Comparison of ENCODE assay signal across 8 cellular contexts in genomic region chr16:69187891-69188451, GRCh38. TPM values are rescaled to one million over a fixed set of nuclear protein-coding genes. Genes with fewer than 3 reads are reported as not detected.
DNase-seq lines count a peak whose midpoint lies in the region; ATAC-seq and TF ChIP-seq lines count a peak whose summit lies in the region.

No MANE protein-coding gene starts in this region.

- peak overlapping the region; percentile 82 for H3K27ac ChIP-seq in 22Rv1
- peak overlapping the region; percentile 12 for H3K27ac ChIP-seq in foreskin keratinocyte
- no peak overlapping the region for H3K27ac ChIP-seq in urinary bladder (ENCODE audit: low read depth)

- peak overlapping the region; percentile 97 for H3K9ac ChIP-seq in NT2/D1 (ENCODE audit: insufficient read length, low read depth)

- no peaks in the 10 kb centered on the region for H3K9me3 Mint-ChIP-seq in activated T-helper 17 cell treated with anti-CD3 and anti-CD28 coated beads, Interleukin-2, amount 50 U/mL, for 72 hours
- H3K9me3 Mint-ChIP-seq in neural crest cell: no peaks in the 10 kb centered on the region

- peaks cover 3% of the 10 kb centered on the region for H3K4me1 ChIP-seq in NT2/D1 (ENCODE audit: insufficient read depth, insufficient read length)
- peaks cover 23% of the 10 kb centered on the region for H3K4me1 ChIP-seq in foreskin keratinocyte
- H3K4me1 ChIP-seq in urinary bladder (ENCODE audit: insufficient read depth): peaks cover 2% of the 10 kb centered on the region

- H3K4me3 ChIP-seq in NT2/D1 (ENCODE audit: insufficient read length, low read depth): peak overlapping the region; percentile 77
- peak overlapping the region; percentile 88 for H3K4me3 ChIP-seq in urinary bladder (ENCODE audit: low read depth, low read length)

- no peaks in the 10 kb centered on the region for H3K27me3 Mint-ChIP-seq in activated T-helper 17 cell treated with anti-CD3 and anti-CD28 coated beads, Interleukin-2, amount 50 U/mL, for 72 hours
- no peaks in the 10 kb centered on the region for H3K27me3 Mint-ChIP-seq in neural crest cell (ENCODE audit: low read depth)

- DNase-seq in NT2/D1 (ENCODE audit: low read depth, low spot score) (peak; percentile 11), foreskin keratinocyte (peak in 1 of 2 donors; percentile 50), neural crest cell (ENCODE audit: low read depth, low spot score) (peak; percentile 30), HK-2 (ENCODE audit: unreplicated experiment) (no peak)

- TF ChIP-seq CTCF in 22Rv1 (IDR thresholded peaks at IDR 0.05) (no peak), foreskin keratinocyte (conservative IDR thresholded peaks at IDR 0.05) (no peak), neural crest cell (conservative IDR thresholded peaks at IDR 0.05) (no peak)

- ATAC-seq in GM18907 (IDR thresholded peaks at IDR 0.05; ENCODE audit: unreplicated experiment) (peak; percentile 16), foreskin keratinocyte (peak; percentile 7)
- ATAC-seq in activated T-helper 17 cell treated with anti-CD3 and anti-CD28 coated beads, Interleukin-2, amount 50 U/mL, for 72 hours (replicated peaks): no peak

- H3K4me3 Mint-ChIP-seq in activated T-helper 17 cell treated with anti-CD3 and anti-CD28 coated beads, Interleukin-2, amount 50 U/mL, for 72 hours: peak overlapping the region; percentile 98
- peak overlapping the region; percentile 88 for H3K4me3 Mint-ChIP-seq in neural crest cell

- H3K4me1 Mint-ChIP-seq in activated T-helper 17 cell treated with anti-CD3 and anti-CD28 coated beads, Interleukin-2, amount 50 U/mL, for 72 hours: peaks cover 35% of the 10 kb centered on the region
- peaks cover 36% of the 10 kb centered on the region for H3K4me1 Mint-ChIP-seq in neural crest cell

- no peaks in the 10 kb centered on the region for H3K27me3 ChIP-seq in NT2/D1 (ENCODE audit: insufficient read depth, insufficient read length)
- H3K27me3 ChIP-seq in foreskin keratinocyte: no peaks in the 10 kb centered on the region

- H3K36me3 Mint-ChIP-seq in activated T-helper 17 cell treated with anti-CD3 and anti-CD28 coated beads, Interleukin-2, amount 50 U/mL, for 72 hours (ENCODE audit: low read depth): peaks cover 4% of the 10 kb centered on the region
- H3K36me3 Mint-ChIP-seq in neural crest cell (ENCODE audit: low read depth): no peaks in the 10 kb centered on the region

- peak overlapping the region; percentile 77 for H3K27ac Mint-ChIP-seq in activated T-helper 17 cell treated with anti-CD3 and anti-CD28 coated beads, Interleukin-2, amount 50 U/mL, for 72 hours
- no peak overlapping the region for H3K27ac Mint-ChIP-seq in neural crest cell (ENCODE audit: unreplicated experiment)

- no peaks in the 10 kb centered on the region for H3K9me3 ChIP-seq in NT2/D1 (ENCODE audit: insufficient read depth, low read length)

- WGBS in urinary bladder: under 1% methylated on average over 24 of the region's 24 CpGs

- H3K36me3 ChIP-seq in NT2/D1 (ENCODE audit: insufficient read depth, insufficient read length, low read length) (peaks cover 2% of the 10 kb centered on the region), urinary bladder (ENCODE audit: insufficient read depth) (no peaks in the 10 kb centered on the region)

RNA-seq across cellular contexts. Expression of gene SNTB2, which starts 1.0 kb away (rescaled TPM):
- total RNA-seq in activated T-helper 17 cell treated with anti-CD3 and anti-CD28 coated beads, Interleukin-2, amount 50 U/mL, for 72 hours: 10 to 100 TPM; 21.0 to 22.9 TPM
- total RNA-seq in foreskin keratinocyte: 14.3 and 14.8 TPM in 2 replicates
- 3.2 TPM in 2 replicates for polyA plus RNA-seq in foreskin keratinocyte
- 28.9 and 31.5 TPM in 2 replicates for total RNA-seq in neural crest cell
- 53.3 TPM for total RNA-seq in urinary bladder
- 12.9 TPM for polyA plus RNA-seq in urinary bladder

RNA-seq across cellular contexts. Expression of gene UTP4, which starts 55.5 kb away (rescaled TPM):
- 100 to 1,000 TPM in 1 of 2 donors, 10 to 100 TPM in 1; 69.1 to 112 TPM for total RNA-seq in activated T-helper 17 cell treated with anti-CD3 and anti-CD28 coated beads, Interleukin-2, amount 50 U/mL, for 72 hours
- total RNA-seq in foreskin keratinocyte (50.6 and 55.4 TPM in 2 replicates), neural crest cell (78.5 and 80.1 TPM in 2 replicates), urinary bladder (19.0 TPM)
- polyA plus RNA-seq in foreskin keratinocyte (49.5 and 63.3 TPM in 2 replicates), urinary bladder (27.1 TPM)

RNA-seq across cellular contexts. Expression of gene CHTF8, which starts 55.6 kb away (rescaled TPM):
- 100 to 1,000 TPM; 103 to 129 TPM for total RNA-seq in activated T-helper 17 cell treated with anti-CD3 and anti-CD28 coated beads, Interleukin-2, amount 50 U/mL, for 72 hours
- 112 and 113 TPM in 2 replicates for total RNA-seq in foreskin keratinocyte
- polyA plus RNA-seq in foreskin keratinocyte: 145 and 156 TPM in 2 replicates
- total RNA-seq in neural crest cell: 139 and 156 TPM in 2 replicates
- 67.9 TPM for total RNA-seq in urinary bladder
- 76.5 TPM for polyA plus RNA-seq in urinary bladder
